19 cellular contexts compared by ENCODE assay signal in genomic region chr4:183485411-183486160, GRCh38.
"Had no signal": no experiment of that assay in that cellular context is flagged by ENCODE, and none has a peak within 500 bp of the region (broad histone marks: within the 10 kb centered on the region; RNA-seq: fewer than 3 reads in every experiment).

No MANE protein-coding gene starts in this region.

- H3K4me3 Mint-ChIP-seq: activated CD8-positive, alpha-beta T cell treated with anti-CD3 and anti-CD28 coated beads for 36 hours; activated naive CD4-positive, alpha-beta T cell treated with anti-CD3 and anti-CD28 coated beads, Interleukin-2, amount 50 U/mL, for 24 hours; brain; naive B cell; neural progenitor cell; stimulated activated naive CD8-positive, alpha-beta T cell treated with anti-CD3 and anti-CD28 coated beads, Interleukin-15, Interleukin-2, amounts not matched to agents 100 ng/mL and 50 ng/mL, for 24 hours; WTC11 had no signal

- H3K4me3 ChIP-seq: left ventricle myocardium inferior, neural progenitor cell, ovary, spleen, upper lobe of right lung had no signal

- H3K4me1 ChIP-seq: left ventricle myocardium inferior, neural progenitor cell, spleen, upper lobe of right lung had no signal

- H3K9me3 Mint-ChIP-seq: activated CD8-positive, alpha-beta T cell treated with anti-CD3 and anti-CD28 coated beads for 36 hours; activated naive CD4-positive, alpha-beta T cell treated with anti-CD3 and anti-CD28 coated beads, Interleukin-2, amount 50 U/mL, for 24 hours; stimulated activated naive CD8-positive, alpha-beta T cell treated with anti-CD3 and anti-CD28 coated beads, Interleukin-15, Interleukin-2, amounts not matched to agents 100 ng/mL and 50 ng/mL, for 24 hours had no signal

- H3K36me3 Mint-ChIP-seq: naive B cell had no signal

- H2AFZ ChIP-seq: neural progenitor cell had no signal

- DNase-seq: activated CD4-positive, alpha-beta T cell treated with anti-CD3 and anti-CD28 coated beads for 48 hours; activated CD8-positive, alpha-beta T cell treated with anti-CD3 and anti-CD28 coated beads for 36 hours; activated effector memory CD4-positive, alpha-beta T cell treated with anti-CD3 and anti-CD28 coated beads, Interleukin-2, amount 50 U/mL, for 16 hours; activated T-cell treated with anti-CD3 and anti-CD28 coated beads, Interleukin-2, amount 50 U/mL, for 48 hours; amygdala; dermis blood vessel endothelial cell; hippocampal formation; left ventricle myocardium inferior; naive B cell; ovary; spleen; T-helper 2 cell; upper lobe of right lung had no signal

- H3K27me3 Mint-ChIP-seq: activated CD8-positive, alpha-beta T cell treated with anti-CD3 and anti-CD28 coated beads for 36 hours; activated naive CD4-positive, alpha-beta T cell treated with anti-CD3 and anti-CD28 coated beads, Interleukin-2, amount 50 U/mL, for 24 hours; brain; naive B cell; stimulated activated naive CD8-positive, alpha-beta T cell treated with anti-CD3 and anti-CD28 coated beads, Interleukin-15, Interleukin-2, amounts not matched to agents 100 ng/mL and 50 ng/mL, for 24 hours had no signal

- H3K36me3 ChIP-seq: left ventricle myocardium inferior, neural progenitor cell, ovary, spleen, upper lobe of right lung had no signal

- H3K27ac Mint-ChIP-seq: activated CD8-positive, alpha-beta T cell treated with anti-CD3 and anti-CD28 coated beads for 36 hours; activated naive CD4-positive, alpha-beta T cell treated with anti-CD3 and anti-CD28 coated beads, Interleukin-2, amount 50 U/mL, for 24 hours; brain; naive B cell; neural progenitor cell; stimulated activated naive CD8-positive, alpha-beta T cell treated with anti-CD3 and anti-CD28 coated beads, Interleukin-15, Interleukin-2, amounts not matched to agents 100 ng/mL and 50 ng/mL, for 24 hours; WTC11 had no signal

- H3K4me1 Mint-ChIP-seq: activated naive CD4-positive, alpha-beta T cell treated with anti-CD3 and anti-CD28 coated beads, Interleukin-2, amount 50 U/mL, for 24 hours; brain; naive B cell; WTC11 had no signal

- H3K27ac ChIP-seq: left ventricle myocardium inferior, neural progenitor cell, ovary, spleen, upper lobe of right lung had no signal

- ATAC-seq: activated CD8-positive, alpha-beta T cell treated with anti-CD3 and anti-CD28 coated beads for 36 hours; sciatic nerve; upper lobe of right lung; WTC11 had no signal

- H3K27me3 ChIP-seq: neural progenitor cell, ovary, spleen, upper lobe of right lung had no signal
